Comparison of ENCODE assay signal across 6 cellular contexts in the genomic region with DNA sequence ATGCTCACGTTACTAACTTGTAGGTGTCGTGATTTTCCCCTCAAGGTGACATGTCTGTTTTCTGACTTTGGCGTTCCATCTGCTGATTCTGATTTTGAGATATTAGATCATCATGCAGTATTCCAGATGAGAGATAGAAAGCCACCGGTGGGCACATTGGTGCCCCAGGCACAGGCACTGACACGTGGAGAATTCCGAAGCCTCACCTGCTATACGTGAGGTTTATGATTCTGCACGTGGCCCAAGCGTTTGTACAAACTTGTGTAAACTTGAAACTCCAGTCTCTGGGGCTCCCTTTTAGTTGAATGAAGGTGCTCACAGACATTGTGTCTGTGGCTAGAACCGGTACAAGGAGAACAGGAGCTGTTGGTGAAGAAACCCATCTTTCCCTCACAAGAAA.
"Had no signal": no experiment of that assay in that cellular context is flagged by ENCODE, and none has a peak within 500 bp of the region (broad histone marks: within the 10 kb centered on the region; RNA-seq: fewer than 3 reads in every experiment).

No MANE protein-coding gene starts in this region.

- H3K4me2 ChIP-seq: KMS-11 had no signal

- ATAC-seq: K562 had no signal

- DNase-seq: KBM-7, KG1 had no signal

- H3K27ac ChIP-seq: HL-60, KMS-11 had no signal

- H3K9ac ChIP-seq: KMS-11 had no signal

- H3K4me3 ChIP-seq: K562 had no signal

- FAIRE-seq: HTR-8/SVneo, K562 had no signal
